In the genomic region with DNA sequence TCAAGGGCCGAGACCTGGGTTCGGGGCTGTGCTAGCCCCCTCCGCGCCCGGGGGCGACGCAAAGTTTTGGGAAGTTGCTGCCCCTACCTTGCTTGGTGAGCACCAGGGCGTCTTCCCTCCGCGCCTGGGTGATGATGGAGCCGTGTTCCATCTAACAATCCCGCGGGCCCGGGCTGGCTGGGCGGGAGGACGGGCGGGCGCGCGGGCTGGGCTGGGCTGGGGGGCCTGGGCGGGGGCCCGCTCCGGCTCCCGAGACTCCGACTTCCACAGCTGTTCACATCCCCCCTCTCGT, we compare ENCODE assay signal across 2 cellular contexts.
TF ChIP-seq lines count a peak whose summit lies in the region.

No MANE protein-coding gene starts in this region.

TF ChIP-seq in HCT116, 20 proteins besides CTCF, POLR2A, EP300 and RAD21 (continued from another document):
- TF ChIP-seq POLR2AphosphoS5 (IDR thresholded peaks at IDR 0.05; ENCODE audit: low read depth, low read length) (no peak), SIN3A (IDR thresholded peaks at IDR 0.05; ENCODE audit: low read depth) (peak; percentile 60; the same call in 1 of the 2 replicates), ATF3 (IDR thresholded peaks at IDR 0.05) (no peak), CEBPB (IDR thresholded peaks at IDR 0.05; ENCODE audit: low read depth) (no peak)

TF ChIP-seq in neural cell, 6 proteins besides CTCF, POLR2A, EP300 and RAD21 (continued from another document):
- no peak for TF ChIP-seq TAF1 (IDR thresholded peaks at IDR 0.05; ENCODE audit: low read depth)
- TF ChIP-seq, protein P1, sequence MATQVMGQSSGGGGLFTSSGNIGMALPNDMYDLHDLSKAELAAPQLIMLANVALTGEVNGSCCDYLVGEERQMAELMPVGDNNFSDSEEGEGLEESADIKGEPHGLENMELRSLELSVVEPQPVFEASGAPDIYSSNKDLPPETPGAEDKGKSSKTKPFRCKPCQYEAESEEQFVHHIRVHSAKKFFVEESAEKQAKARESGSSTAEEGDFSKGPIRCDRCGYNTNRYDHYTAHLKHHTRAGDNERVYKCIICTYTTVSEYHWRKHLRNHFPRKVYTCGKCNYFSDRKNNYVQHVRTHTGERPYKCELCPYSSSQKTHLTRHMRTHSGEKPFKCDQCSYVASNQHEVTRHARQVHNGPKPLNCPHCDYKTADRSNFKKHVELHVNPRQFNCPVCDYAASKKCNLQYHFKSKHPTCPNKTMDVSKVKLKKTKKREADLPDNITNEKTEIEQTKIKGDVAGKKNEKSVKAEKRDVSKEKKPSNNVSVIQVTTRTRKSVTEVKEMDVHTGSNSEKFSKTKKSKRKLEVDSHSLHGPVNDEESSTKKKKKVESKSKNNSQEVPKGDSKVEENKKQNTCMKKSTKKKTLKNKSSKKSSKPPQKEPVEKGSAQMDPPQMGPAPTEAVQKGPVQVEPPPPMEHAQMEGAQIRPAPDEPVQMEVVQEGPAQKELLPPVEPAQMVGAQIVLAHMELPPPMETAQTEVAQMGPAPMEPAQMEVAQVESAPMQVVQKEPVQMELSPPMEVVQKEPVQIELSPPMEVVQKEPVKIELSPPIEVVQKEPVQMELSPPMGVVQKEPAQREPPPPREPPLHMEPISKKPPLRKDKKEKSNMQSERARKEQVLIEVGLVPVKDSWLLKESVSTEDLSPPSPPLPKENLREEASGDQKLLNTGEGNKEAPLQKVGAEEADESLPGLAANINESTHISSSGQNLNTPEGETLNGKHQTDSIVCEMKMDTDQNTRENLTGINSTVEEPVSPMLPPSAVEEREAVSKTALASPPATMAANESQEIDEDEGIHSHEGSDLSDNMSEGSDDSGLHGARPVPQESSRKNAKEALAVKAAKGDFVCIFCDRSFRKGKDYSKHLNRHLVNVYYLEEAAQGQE (IDR thresholded peaks at IDR 0.05; ENCODE audit: borderline replicate concordance): no peak
TF ChIP-seq in neural cell: peak in this region for 0.
